ENCODE assay signal across 16 cellular contexts in genomic region chr7:128201690-128202085, GRCh38. TPM values are rescaled to one million over a fixed set of nuclear protein-coding genes. Genes with fewer than 3 reads are reported as not detected.
A peak's percentile ranks its signal among the peaks of the same experiment; 100 is the strongest.
DNase-seq lines count a peak whose midpoint lies in the region; ATAC-seq, FAIRE-seq and TF ChIP-seq lines count a peak whose summit lies in the region.
"Had no signal": no experiment of that assay in that cellular context is flagged by ENCODE, and none has a peak within 500 bp of the region (broad histone marks: within the 10 kb centered on the region; RNA-seq: fewer than 3 reads in every experiment).

No MANE protein-coding gene starts in this region.

- no peak overlapping the region for H3K27ac ChIP-seq in left ventricle myocardium inferior (replicated peaks)
- H3K27ac ChIP-seq in colonic mucosa: no peak overlapping the region
- H3K27ac ChIP-seq in muscle layer of duodenum (ENCODE audit: low read length): no peak overlapping the region
- H3K27ac ChIP-seq in pancreas: no peak overlapping the region
- H3K27ac ChIP-seq: esophagus squamous epithelium, neutrophil, SK-N-MC had no signal

- H3K36me3 ChIP-seq in left ventricle myocardium inferior: no peaks in the 10 kb centered on the region
- H3K36me3 ChIP-seq in colonic mucosa: no peaks in the 10 kb centered on the region
- H3K36me3 ChIP-seq in muscle layer of duodenum (ENCODE audit: control insufficient read depth in 1 of 2, insufficient read depth in 2 of 2, low read length in 2 of 2): no peaks in the 10 kb centered on the region
- H3K36me3 ChIP-seq in pancreas: no peaks in the 10 kb centered on the region
- H3K36me3 ChIP-seq: esophagus squamous epithelium, neutrophil had no signal

- DNase-seq in left ventricle myocardium inferior (no peak), left ventricle myocardium superior (no peak), colonic mucosa (no peak), H4 (ENCODE audit: low spot score) (no peak), LoVo (ENCODE audit: low spot score) (no peak), pancreas (no peak)
- DNase-seq: activated CD4-positive, alpha-beta T cell treated with anti-CD3 and anti-CD28 coated beads, Interleukin-2, amount 50 U/mL, for 48 hours; esophagus squamous epithelium; NCI-H1092 treated with DMSO at 0.1 percent for 48 hours; NCI-H526 treated with DMSO at 0.1 percent for 48 hours had no signal

- 52 to 55% methylated on average over 17 of the region's 17 CpGs for WGBS in pancreas, 2 donors

- no peak overlapping the region for H3K9ac ChIP-seq in colonic mucosa (ENCODE audit: low read depth in 2 of 2, low read length in 2 of 2)

- TF ChIP-seq CTCF in left ventricle myocardium inferior (IDR thresholded peaks at IDR 0.05; ENCODE audit: borderline replicate concordance) (no peak), colonic mucosa (IDR thresholded peaks at IDR 0.05) (no peak), pancreas (IDR thresholded peaks at IDR 0.05) (no peak)

- no peak for FAIRE-seq in pancreas (lab: Jason Lieb, UNC)
- FAIRE-seq: astrocyte, islet of Langerhans had no signal

- peaks cover 89% of the 10 kb centered on the region for H3K27me3 ChIP-seq in left ventricle myocardium inferior (ENCODE audit: low read depth)
- H3K27me3 ChIP-seq in colonic mucosa: peaks cover 24% of the 10 kb centered on the region
- peaks cover 42% of the 10 kb centered on the region for H3K27me3 ChIP-seq in muscle layer of duodenum (ENCODE audit: low read depth, low read length)
- H3K27me3 ChIP-seq in pancreas: no peaks in the 10 kb centered on the region

- intact Hi-C loops in left ventricle myocardium inferior (cut with micrococcal nuclease): no loop called here
- intact Hi-C loops in left ventricle myocardium superior (cut with micrococcal nuclease): no loop called here
- intact Hi-C loops in colonic mucosa (cut with DNase I): loop anchor here (10.0 kb wide), 1 partner anchor 167 kb away; the partner anchor contains the start of gene LRRC4
- intact Hi-C loops in pancreas (cut with DNase I): loop anchor here in 1 of 3 donors (5.0 kb wide), 1 partner anchor 59 kb away; no protein-coding TSS in a partner anchor

- H3K4me1 ChIP-seq in left ventricle myocardium inferior: peaks cover 13% of the 10 kb centered on the region
- no peaks in the 10 kb centered on the region for H3K4me1 ChIP-seq in colonic mucosa
- peaks cover 0 to 10% of the 10 kb centered on the region in 2 donors for H3K4me1 ChIP-seq in muscle layer of duodenum (ENCODE audit: control insufficient read depth in 1 of 2, insufficient read depth in 2 of 2, low read length in 2 of 2)
- peaks cover 0 to 11% (median 5%) of the 10 kb centered on the region in 3 donors for H3K4me1 ChIP-seq in pancreas

- H3K4me3 ChIP-seq in left ventricle myocardium inferior (peak overlapping the region; percentile 44), colonic mucosa (peak overlapping the region; percentile 9), muscle layer of duodenum (ENCODE audit: low read depth in 1 of 2, low read length in 2 of 2) (peak overlapping the region; percentile 2 to 53), pancreas (peak overlapping the region in 1 of 4 donors; percentile 26)
- H3K4me3 ChIP-seq: SK-N-MC had no signal

- H3K9me3 ChIP-seq in left ventricle myocardium inferior (replicated peaks): no peaks in the 10 kb centered on the region
- H3K9me3 ChIP-seq in colonic mucosa: no peaks in the 10 kb centered on the region
- H3K9me3 ChIP-seq in muscle layer of duodenum (ENCODE audit: control insufficient read depth in 1 of 2, low read length in 2 of 2): no peaks in the 10 kb centered on the region
- no peaks in the 10 kb centered on the region for H3K9me3 ChIP-seq in pancreas
- H3K9me3 ChIP-seq: esophagus squamous epithelium, neutrophil had no signal

- ATAC-seq in left ventricle myocardium superior (no peak), GM21786 (IDR thresholded peaks at IDR 0.05; ENCODE audit: unreplicated experiment) (no peak), pancreas (no peak)

RNA-seq across cellular contexts. Expression of gene LEP, which starts 39.4 kb away (rescaled TPM):
- total RNA-seq in left ventricle myocardium inferior (0.14 TPM), left ventricle myocardium superior (0.42 TPM), colonic mucosa (under 1 TPM in 1 of 2 donors, not detected in 1; 0.07 TPM), pancreas (1 to 10 TPM in 2 of 6 donors, under 1 TPM in 3, not detected in 1; 0.06 to 5.2 (median 0.14) TPM)
- not detected in 2 replicates for total RNA-seq in H4 (2014; rRNA removed; shearing (Covaris generic))
- under 1 TPM; 0.05 to 0.68 TPM for polyA plus RNA-seq in pancreas
- total RNA-seq: astrocyte, esophagus squamous epithelium had no signal
